In the genomic region with DNA sequence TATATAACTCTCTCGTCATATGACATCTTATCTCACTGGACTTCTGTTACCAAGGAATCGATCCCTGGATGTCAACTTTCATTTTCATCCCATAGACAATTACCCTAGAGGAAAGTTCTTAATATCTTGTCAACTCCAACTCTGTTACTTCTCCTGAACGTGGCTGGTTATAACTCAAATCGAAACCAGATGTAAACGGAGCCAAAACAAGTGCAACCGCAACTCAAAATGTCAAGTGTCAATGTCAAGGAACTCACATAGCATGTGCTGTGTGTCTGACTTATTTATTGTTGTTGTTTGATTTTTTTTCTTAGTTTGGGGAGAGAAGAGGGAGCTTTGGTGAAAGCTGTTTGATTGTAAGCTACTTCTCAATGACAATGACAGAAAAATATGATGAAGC, we compare ENCODE assay signal across 23 cellular contexts.
DNase-seq lines count a peak whose midpoint lies in the region; ATAC-seq, FAIRE-seq and TF ChIP-seq lines count a peak whose summit lies in the region.
"Had no signal": no experiment of that assay in that cellular context is flagged by ENCODE, and none has a peak within 500 bp of the region (broad histone marks: within the 10 kb centered on the region; RNA-seq: fewer than 3 reads in every experiment).

No MANE protein-coding gene starts in this region.

- 14% methylated on average over 6 of the region's 6 CpGs for WGBS in A549 (ENCODE audit: missing lambda C conversion rate)
- 100% methylated on average over 1 of the region's 6 CpGs for WGBS in trophoblast cell (ENCODE audit: extremely low coverage, insufficient coverage, insufficient read length)
- WGBS in spleen, 5 donors: 46 to 67% (median 59%) methylated on average over 6 of the region's 6 CpGs

- no peak overlapping the region for H2BK120ac ChIP-seq in trophoblast cell (ENCODE audit: insufficient read depth, low read length, poor library complexity)

- H2BK12ac ChIP-seq in trophoblast cell (ENCODE audit: low read length): no peak overlapping the region

- H3K4ac ChIP-seq in trophoblast cell (ENCODE audit: low read depth, low read length): no peak overlapping the region

- H3K36me3 ChIP-seq in KMS-11 (ENCODE audit: insufficient read depth) (no peaks in the 10 kb centered on the region), adipocyte (ENCODE audit: control insufficient read depth, insufficient read depth, low read length, severe bottlenecking) (no peaks in the 10 kb centered on the region), trophoblast cell (ENCODE audit: control insufficient read depth in 1 of 2, insufficient read depth in 2 of 2, low read length in 2 of 2) (no peaks in the 10 kb centered on the region), spleen (no peaks in the 10 kb centered on the region)
- H3K36me3 ChIP-seq: brain microvascular endothelial cell, colonic mucosa, left lung had no signal

- TF ChIP-seq POLR2A in A549 (IDR thresholded peaks at IDR 0.05; ENCODE audit: low read length) (no peak), spleen (IDR thresholded peaks at IDR 0.05) (no peak)

- no peak overlapping the region for H3K23ac ChIP-seq in trophoblast cell (ENCODE audit: low read length)

- no peak for TF ChIP-seq EP300 in A549 (IDR thresholded peaks at IDR 0.05)

- no peak overlapping the region for H3K18ac ChIP-seq in trophoblast cell (ENCODE audit: low read length)

- no peaks in the 10 kb centered on the region for H3K79me1 ChIP-seq in trophoblast cell (ENCODE audit: low read length)

- H3K4me2 ChIP-seq in A549 (peak overlapping the region; percentile 34; the same call in 2 of the 3 replicates), KMS-11 (peak overlapping the region; percentile 26), trophoblast cell (ENCODE audit: low read length) (no peak overlapping the region)

- H3K4me1 ChIP-seq in A549: no peaks in the 10 kb centered on the region
- peaks cover 26% of the 10 kb centered on the region for H3K4me1 ChIP-seq in KMS-11 (ENCODE audit: low read depth, poor library complexity, severe bottlenecking)
- H3K4me1 ChIP-seq in adipocyte (ENCODE audit: control insufficient read depth, insufficient read depth, low read length): no peaks in the 10 kb centered on the region
- H3K4me1 ChIP-seq in trophoblast cell (ENCODE audit: control insufficient read depth in 1 of 2, insufficient read depth in 2 of 2, low read length in 2 of 2): no peaks in the 10 kb centered on the region
- no peaks in the 10 kb centered on the region for H3K4me1 ChIP-seq in spleen
- H3K4me1 ChIP-seq: colonic mucosa, left lung had no signal

- no peak for TF ChIP-seq RAD21 in A549 (conservative IDR thresholded peaks at IDR 0.05 in 1 of 2, IDR thresholded peaks at IDR 0.05 in 1 of 2)

- H3K4me3 ChIP-seq in A549: no peak overlapping the region
- no peak overlapping the region for H3K4me3 ChIP-seq in KMS-11 (IDR thresholded peaks at IDR 0.05; ENCODE audit: insufficient read depth, low read depth, low read length)
- peak overlapping the region; percentile 60 for H3K4me3 ChIP-seq in adipocyte (ENCODE audit: low read length)
- no peak overlapping the region for H3K4me3 ChIP-seq in trophoblast cell (ENCODE audit: low read depth, low read length)
- no peak overlapping the region for H3K4me3 ChIP-seq in spleen
- H3K4me3 ChIP-seq: colonic mucosa, left lung had no signal

- H3K27me3 ChIP-seq in KMS-11 (ENCODE audit: insufficient read depth, low read depth) (no peaks in the 10 kb centered on the region), adipocyte (replicated peaks; ENCODE audit: control insufficient read depth, insufficient read depth, low read length) (no peaks in the 10 kb centered on the region), trophoblast cell (ENCODE audit: insufficient read depth, low read length) (no peaks in the 10 kb centered on the region), spleen (replicated peaks in 1 of 7) (no peaks in the 10 kb centered on the region)
- H3K27me3 ChIP-seq: brain microvascular endothelial cell, colonic mucosa, left lung had no signal

- H3K9me3 ChIP-seq in A549 (no peaks in the 10 kb centered on the region), adipocyte (ENCODE audit: control insufficient read depth, low read length) (no peaks in the 10 kb centered on the region), trophoblast cell (ENCODE audit: insufficient read depth, low read depth, low read length) (no peaks in the 10 kb centered on the region), spleen (no peaks in the 10 kb centered on the region)
- H3K9me3 ChIP-seq: colonic mucosa, left lung had no signal

- no peak for FAIRE-seq in A549 (lab: Jason Lieb, UNC)
- FAIRE-seq: D721Med, endometrium, GM19239 had no signal

- H2AFZ ChIP-seq in KMS-11 (ENCODE audit: low read depth) (no peak overlapping the region), trophoblast cell (ENCODE audit: insufficient read depth, low read length, poor library complexity) (no peak overlapping the region)

- H3K27ac ChIP-seq in A549 (no peak overlapping the region), KMS-11 (no peak overlapping the region), trophoblast cell (ENCODE audit: low read depth, low read length) (no peak overlapping the region), spleen (no peak overlapping the region)
- H3K27ac ChIP-seq: brain microvascular endothelial cell, C4-2B, colonic mucosa, left lung had no signal

- no peak overlapping the region for H2BK5ac ChIP-seq in trophoblast cell (ENCODE audit: low read depth, low read length, poor library complexity)

- H3K9ac ChIP-seq in KMS-11 (no peak overlapping the region), adipocyte (ENCODE audit: low read length) (no peak overlapping the region), trophoblast cell (ENCODE audit: low read length) (no peak overlapping the region)

- TF ChIP-seq CTCF in A549 (IDR thresholded peaks at IDR 0.05) (no peak), KMS-11 (conservative IDR thresholded peaks at IDR 0.05; ENCODE audit: low read depth, low read length) (no peak), spleen (IDR thresholded peaks at IDR 0.05 in 8 of 11, conservative IDR thresholded peaks at IDR 0.05 in 3 of 11) (no peak)

- ATAC-seq in A549 (no peak), GM19351 (IDR thresholded peaks at IDR 0.05; ENCODE audit: unreplicated experiment) (peak; percentile 82), GM21786 (IDR thresholded peaks at IDR 0.05; ENCODE audit: unreplicated experiment) (no peak)
- ATAC-seq: activated CD4-positive, alpha-beta T cell treated with anti-CD3 and anti-CD28 coated beads for 36 hours; left lung; T-cell had no signal

- no peak overlapping the region for H3K14ac ChIP-seq in trophoblast cell (ENCODE audit: low read length)

- DNase-seq in A549 (ENCODE audit: low read depth in 1 of 2, low spot score in 1 of 2): no peak
- DNase-seq in adipocyte (ENCODE audit: low read depth): peak; percentile 3
- DNase-seq in trophoblast cell: no peak
- no peak for DNase-seq in spleen
- no peak for DNase-seq in DMS153 (lab: John Stamatoyannopoulos, UW)
- DNase-seq: activated CD4-positive, alpha-beta T cell treated with anti-CD3 and anti-CD28 coated beads for 36 hours; brain microvascular endothelial cell; colonic mucosa; H9; head of caudate nucleus; left lung; NCI-H1092 treated with DMSO at 0.1 percent for 48 hours; NCI-H2081 treated with DMSO at 0.1 percent for 48 hours; NCI-H446; posterior cingulate gyrus; T-cell had no signal

- H4K91ac ChIP-seq in trophoblast cell (ENCODE audit: low read depth, low read length): no peak overlapping the region

- CTCF ChIA-PET in A549 (lab: Yijun Ruan, JAX): interaction anchor here (1.0 kb wide), 1 partner anchor 39 kb away, joined by 3 read pairs; no protein-coding TSS in a partner anchor

- POLR2A ChIA-PET in A549 (lab: Yijun Ruan, JAX): no interaction called here

- H2AK5ac ChIP-seq in trophoblast cell (ENCODE audit: low read length): no peak overlapping the region

- H3K79me2 ChIP-seq in KMS-11 (ENCODE audit: insufficient read depth, low read depth): no peaks in the 10 kb centered on the region
- H3K79me2 ChIP-seq in trophoblast cell (ENCODE audit: control insufficient read depth, insufficient read depth, low read length, poor library complexity): no peaks in the 10 kb centered on the region

- no peak overlapping the region for H4K12ac ChIP-seq in trophoblast cell (ENCODE audit: low read depth, low read length)

- intact Hi-C loops in spleen (cut with DNase I; ENCODE audit: low total_unique reads): no loop called here

- no peak overlapping the region for H4K8ac ChIP-seq in trophoblast cell (ENCODE audit: low read depth, low read length)

- H4K20me1 ChIP-seq in KMS-11 (ENCODE audit: insufficient read depth): no peaks in the 10 kb centered on the region

TF ChIP-seq in A549, 52 proteins besides CTCF, POLR2A, EP300 and RAD21:
- no peak for TF ChIP-seq TFCP2L1 (CRISPR knock-in tag; IDR thresholded peaks at IDR 0.05)
- TF ChIP-seq NFE2L2 (conservative IDR thresholded peaks at IDR 0.05; ENCODE audit: low read length): no peak
- TF ChIP-seq HOXB13 (CRISPR knock-in tag; IDR thresholded peaks at IDR 0.05; ENCODE audit: low read depth): no peak
- no peak for TF ChIP-seq SREBF2 (IDR thresholded peaks at IDR 0.05)
- TF ChIP-seq ZC3H11A (IDR thresholded peaks at IDR 0.05): no peak
- no peak for TF ChIP-seq ESRRA (IDR thresholded peaks at IDR 0.05; ENCODE audit: borderline replicate concordance, low read length)
- no peak for TF ChIP-seq EHF (CRISPR knock-in tag; IDR thresholded peaks at IDR 0.05)
- TF ChIP-seq ZSCAN20 (CRISPR knock-in tag; IDR thresholded peaks at IDR 0.05): no peak
- no peak for TF ChIP-seq MAX (IDR thresholded peaks at IDR 0.05)
- no peak for TF ChIP-seq CEBPB (IDR thresholded peaks at IDR 0.05)
- TF ChIP-seq MAZ (IDR thresholded peaks at IDR 0.05; ENCODE audit: borderline replicate concordance, low read depth, low read length): no peak
- TF ChIP-seq CBX8 (IDR thresholded peaks at IDR 0.05): no peak
- no peak for TF ChIP-seq PHF8 (IDR thresholded peaks at IDR 0.05; ENCODE audit: borderline replicate concordance, low read depth)
- TF ChIP-seq MYC (IDR thresholded peaks at IDR 0.05; ENCODE audit: borderline replicate concordance, low read length): no peak
- no peak for TF ChIP-seq RNF2 (IDR thresholded peaks at IDR 0.05; ENCODE audit: borderline replicate concordance, low read depth)
- no peak for TF ChIP-seq HDAC2 (IDR thresholded peaks at IDR 0.05)
